In the genomic region with DNA sequence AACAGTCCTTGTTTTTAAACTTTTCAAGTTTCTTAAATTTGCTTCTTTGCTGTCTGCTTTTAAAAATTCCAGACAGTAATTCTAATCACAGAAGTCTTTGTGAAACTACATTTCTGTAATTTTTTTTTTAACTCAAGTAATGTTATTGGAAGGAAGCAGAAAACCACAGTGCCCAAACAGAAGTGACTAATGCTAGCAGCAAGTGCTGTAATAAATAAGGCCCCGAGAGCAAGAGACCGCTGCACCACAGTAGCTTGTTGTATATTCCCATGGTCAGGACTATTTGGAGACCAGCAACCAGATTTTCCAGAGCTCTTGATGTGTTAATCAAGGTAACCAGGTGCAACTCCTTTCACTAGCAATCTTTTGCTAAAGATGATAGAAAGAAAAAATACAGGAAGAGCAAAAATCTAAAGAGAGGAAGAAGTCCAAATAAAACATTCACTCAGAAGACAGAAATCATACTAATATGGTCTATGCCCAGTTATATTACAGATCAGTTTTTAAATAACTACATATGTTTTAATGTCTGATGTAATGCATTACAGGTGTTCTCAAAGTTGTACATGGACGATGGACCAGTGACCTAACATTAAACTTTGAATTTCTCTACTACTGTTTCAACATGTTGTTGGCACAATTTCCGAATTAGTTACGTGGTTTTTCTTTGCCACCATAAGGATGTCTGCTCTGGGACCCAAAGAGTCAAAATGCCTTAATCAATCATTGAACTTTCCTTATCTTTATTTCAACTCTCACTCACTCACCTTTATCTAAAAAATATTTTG, we compare ENCODE assay signal across 9 cellular contexts. TPM values are rescaled to one million over a fixed set of nuclear protein-coding genes. Genes with fewer than 3 reads are reported as not detected.
DNase-seq lines count a peak whose midpoint lies in the region; ATAC-seq and TF ChIP-seq lines count a peak whose summit lies in the region.
"Had no signal": no experiment of that assay in that cellular context is flagged by ENCODE, and none has a peak within 500 bp of the region (broad histone marks: within the 10 kb centered on the region; RNA-seq: fewer than 3 reads in every experiment).

No MANE protein-coding gene starts in this region.

- peak overlapping the region; percentile 25; the same call in 1 of the 2 replicates for H2AFZ ChIP-seq in MM.1S (ENCODE audit: low read length)

- H3K27me3 ChIP-seq in MM.1S (replicated peaks; ENCODE audit: insufficient read depth, low read length) = no peaks in the 10 kb centered on the region
- H3K27me3 ChIP-seq in endodermal cell (ENCODE audit: control insufficient read depth, insufficient read depth, low read length, poor library complexity, severe bottlenecking) = no peaks in the 10 kb centered on the region

- peak overlapping the region; percentile 9; the same call in 1 of the 2 replicates for H3K4me3 ChIP-seq in MM.1S (ENCODE audit: low read length)
- no peak overlapping the region for H3K4me3 ChIP-seq in endodermal cell (ENCODE audit: low read length)

- H3K36me3 ChIP-seq in MM.1S (replicated peaks; ENCODE audit: insufficient read depth, low read length) = no peaks in the 10 kb centered on the region
- H3K36me3 ChIP-seq in endodermal cell (ENCODE audit: control insufficient read depth, insufficient read depth, low read length) = no peaks in the 10 kb centered on the region

- 92 to 95% methylated on average over 2 to 5 of the region's 5 CpGs for WGBS in endodermal cell (ENCODE audit: insufficient coverage in 1 of 2, insufficient read length in 1 of 2), 2 experiments

- no peak overlapping the region for H3K27ac Mint-ChIP-seq in endodermal cell

- H3K4me1 Mint-ChIP-seq in endodermal cell = peaks cover 44% of the 10 kb centered on the region

- H3K79me2 ChIP-seq in MM.1S (ENCODE audit: low read length) = 0 out of 2 replicates have a peak, but pooled peaks cover 4% of the 10 kb centered on the region

- no peaks in the 10 kb centered on the region for H3K27me3 Mint-ChIP-seq in endodermal cell (ENCODE audit: insufficient read depth)

- H3K9me2 ChIP-seq in MM.1S (replicated peaks; ENCODE audit: insufficient read depth, low read length) = no peaks in the 10 kb centered on the region

- H3K9me3 ChIP-seq in MM.1S (replicated peaks; ENCODE audit: insufficient read depth, low read length) (no peaks in the 10 kb centered on the region), endodermal cell (ENCODE audit: control insufficient read depth, low read length) (no peaks in the 10 kb centered on the region)

- H3K36me3 Mint-ChIP-seq in endodermal cell (ENCODE audit: low read depth) = no peaks in the 10 kb centered on the region

- H3K9me3 Mint-ChIP-seq in endodermal cell = no peaks in the 10 kb centered on the region

- no peak for TF ChIP-seq CTCF in MM.1S (IDR thresholded peaks at IDR 0.05; ENCODE audit: low read length)
- no peak for TF ChIP-seq CTCF in GM13976 (IDR thresholded peaks at IDR 0.05; ENCODE audit: borderline replicate concordance, control extremely low read depth, extremely low read depth, insufficient read depth, missing control alignments)
- no peak for TF ChIP-seq CTCF in endodermal cell (conservative IDR thresholded peaks at IDR 0.05)

- H4K20me1 ChIP-seq in MM.1S (ENCODE audit: insufficient read depth, low read length) = no peaks in the 10 kb centered on the region

- H3K4me1 ChIP-seq in MM.1S (ENCODE audit: low read length) = peaks cover 28% of the 10 kb centered on the region
- H3K4me1 ChIP-seq in endodermal cell (ENCODE audit: control insufficient read depth, insufficient read depth, low read length) = peaks cover 20% of the 10 kb centered on the region

- peak overlapping the region; percentile 45; the same call in 1 of the 2 replicates for H3K27ac ChIP-seq in MM.1S (ENCODE audit: low read length)
- peak overlapping the region; percentile 26 for H3K27ac ChIP-seq in epithelial cell of prostate
- no peak overlapping the region for H3K27ac ChIP-seq in endodermal cell (ENCODE audit: low read depth, low read length)

- H3K4me2 ChIP-seq in MM.1S (ENCODE audit: low read depth, low read length) = peak overlapping the region; percentile 47

- in situ Hi-C loops in GM13976 (cut with MboI; ENCODE audit: low sequenced_read_pairs, unreplicated experiment) = no loop called here

- peak; percentile 64 for ATAC-seq in GM21423 (IDR thresholded peaks at IDR 0.05; ENCODE audit: unreplicated experiment)
- ATAC-seq: HCT116 had no signal

- peaks cover 10% of the 10 kb centered on the region for H3F3A ChIP-seq in MM.1S (ENCODE audit: insufficient read depth, low read length)

- no peak overlapping the region for H3K4me3 Mint-ChIP-seq in endodermal cell

- DNase-seq in CD1c-positive myeloid dendritic cell (ENCODE audit: extremely low spot score) = peak; percentile 11
- peak; percentile 70 for DNase-seq in MM.1S
- no peak for DNase-seq in epithelial cell of prostate (ENCODE audit: low read depth, low spot score)
- no peak for DNase-seq in NCI-H446 (lab: John Stamatoyannopoulos, UW)
- DNase-seq in NCI-H2029 (lab: John Stamatoyannopoulos, UW) = no peak
- no peak for DNase-seq in GM13976 (ENCODE audit: low spot score)
- DNase-seq in endodermal cell = no peak

- H3K9ac ChIP-seq in MM.1S (ENCODE audit: low read length) (no peak overlapping the region), endodermal cell (ENCODE audit: extremely low read depth, low read length, poor library complexity, severe bottlenecking) (no peak overlapping the region)

RNA-seq across cellular contexts. Expression of a gene that starts 36.4 kb away (rescaled TPM):
- total RNA-seq in endodermal cell = 10 to 100 TPM; 17.3 to 18.5 TPM
- polyA plus RNA-seq in endodermal cell (2013, experiment 1 of 2) = 40.9 TPM
- 41.8 TPM for polyA plus RNA-seq in endodermal cell (2013, experiment 2 of 2)

Comparison
In these comparisons a context has a peak if more than half of its experiments do, and no peak if none do; other contexts are left out.
1. DNase-seq: peak in CD1c-positive myeloid dendritic cell (single experiment) and MM.1S (single experiment); none in epithelial cell of prostate (single experiment), NCI-H446 (0 of 2), NCI-H2029 (single experiment), GM13976 (single experiment) and endodermal cell (single experiment).